Comparison of ENCODE assay signal across 10 cellular contexts in genomic region chr22:32203181-32204105, GRCh38. TPM values are rescaled to one million over a fixed set of nuclear protein-coding genes. Genes with fewer than 3 reads are reported as not detected.
DNase-seq lines count a peak whose midpoint lies in the region; ATAC-seq and TF ChIP-seq lines count a peak whose summit lies in the region.
"Had no signal": no experiment of that assay in that cellular context is flagged by ENCODE, and none has a peak within 500 bp of the region (broad histone marks: within the 10 kb centered on the region; RNA-seq: fewer than 3 reads in every experiment).

No MANE protein-coding gene starts in this region.

- peak; percentile 11 for ATAC-seq in stimulated activated naive CD8-positive, alpha-beta T cell treated with anti-CD3 and anti-CD28 coated beads, Interleukin-15, amount 100 ng/mL, for 72 hours
- ATAC-seq in stimulated activated naive CD8-positive, alpha-beta T cell treated with anti-CD3 and anti-CD28 coated beads, Interleukin-15, Interleukin-2, amounts not matched to agents 100 U/mL and 50 U/mL, for 24 hours, result no peak
- ATAC-seq in activated CD8-positive, alpha-beta T cell treated with anti-CD3 and anti-CD28 coated beads, Interleukin-2, amount 10 ng/mL, durations not matched to agents 7 days and 5 days, result no peak
- ATAC-seq in aorta (ENCODE audit: low FRiP score) (peak; percentile 28), GM18867 (IDR thresholded peaks at IDR 0.05; ENCODE audit: unreplicated experiment) (no peak)

- H3K36me3 Mint-ChIP-seq in activated CD8-positive, alpha-beta T cell treated with anti-CD3 and anti-CD28 coated beads, Interleukin-2, amount 10 ng/mL, durations not matched to agents 7 days and 5 days (ENCODE audit: low read depth), result no peaks in the 10 kb centered on the region
- H3K36me3 Mint-ChIP-seq in immature natural killer cell, result no peaks in the 10 kb centered on the region

- no peak overlapping the region for H3K4me3 ChIP-seq in aorta (ENCODE audit: low read length in 2 of 2)
- H3K4me3 ChIP-seq in uterus, result no peak overlapping the region
- H3K4me3 ChIP-seq: ovary had no signal

- POLR2A ChIA-PET in activated CD8-positive, alpha-beta T cell treated with anti-CD3 and anti-CD28 coated beads, Interleukin-2, amount 10 ng/mL, durations not matched to agents 7 days and 5 days (lab: Charles Lee), result no interaction called here

- DNase-seq in stimulated activated naive CD8-positive, alpha-beta T cell treated with anti-CD3 and anti-CD28 coated beads, Interleukin-15, amount 100 ng/mL, for 72 hours, result no peak
- no peak for DNase-seq in stimulated activated naive CD8-positive, alpha-beta T cell treated with anti-CD3 and anti-CD28 coated beads, Interleukin-15, Interleukin-2, amounts not matched to agents 100 U/mL and 50 U/mL, for 24 hours
- DNase-seq in activated CD8-positive, alpha-beta T cell treated with anti-CD3 and anti-CD28 coated beads, Interleukin-2, amount 10 ng/mL, durations not matched to agents 7 days and 5 days, result no peak
- DNase-seq in immature natural killer cell, result no peak
- DNase-seq in aorta, result no peak
- DNase-seq in NCI-H1436 (lab: John Stamatoyannopoulos, UW), result no peak
- DNase-seq in uterus, result no peak
- DNase-seq: ovary had no signal

- no peaks in the 10 kb centered on the region for H3K36me3 ChIP-seq in aorta (ENCODE audit: control insufficient read depth in 1 of 2, insufficient read depth in 2 of 2, low read length in 1 of 2)
- H3K36me3 ChIP-seq in uterus, result no peaks in the 10 kb centered on the region
- H3K36me3 ChIP-seq: ovary had no signal

- 21 to 53% methylated on average over 44 to 56 of the region's 56 CpGs for WGBS in aorta, 2 donors

- CTCF ChIA-PET in activated CD8-positive, alpha-beta T cell treated with anti-CD3 and anti-CD28 coated beads, Interleukin-2, amount 10 ng/mL, durations not matched to agents 7 days and 5 days (lab: Charles Lee), result no interaction called here

- H3K4me1 ChIP-seq in aorta (ENCODE audit: control insufficient read depth in 1 of 2, insufficient read depth in 2 of 2, low read length in 2 of 2) (no peaks in the 10 kb centered on the region), uterus (no peaks in the 10 kb centered on the region)

- H3K4me3 Mint-ChIP-seq in stimulated activated naive CD8-positive, alpha-beta T cell treated with anti-CD3 and anti-CD28 coated beads, Interleukin-15, amount 100 ng/mL, for 72 hours, result peak overlapping the region; percentile 60 to 80
- peak overlapping the region; percentile 28 for H3K4me3 Mint-ChIP-seq in activated CD8-positive, alpha-beta T cell treated with anti-CD3 and anti-CD28 coated beads, Interleukin-2, amount 10 ng/mL, durations not matched to agents 7 days and 5 days
- peak overlapping the region in 4 of 5 donors; percentile 24 to 83 (median 60) for H3K4me3 Mint-ChIP-seq in immature natural killer cell

- TF ChIP-seq POLR2A in uterus (IDR thresholded peaks at IDR 0.05), result no peak

- peaks cover 57% of the 10 kb centered on the region for H3K27me3 Mint-ChIP-seq in stimulated activated naive CD8-positive, alpha-beta T cell treated with anti-CD3 and anti-CD28 coated beads, Interleukin-15, amount 100 ng/mL, for 72 hours
- peaks cover 27% of the 10 kb centered on the region for H3K27me3 Mint-ChIP-seq in activated CD8-positive, alpha-beta T cell treated with anti-CD3 and anti-CD28 coated beads, Interleukin-2, amount 10 ng/mL, durations not matched to agents 7 days and 5 days (ENCODE audit: low read depth)
- peaks cover 5 to 20% (median 6%) of the 10 kb centered on the region in 3 donors for H3K27me3 Mint-ChIP-seq in immature natural killer cell (ENCODE audit: low read depth in 3 of 3)

- TF ChIP-seq CTCF in uterus (IDR thresholded peaks at IDR 0.05), result no peak

- H3K9me3 Mint-ChIP-seq in stimulated activated naive CD8-positive, alpha-beta T cell treated with anti-CD3 and anti-CD28 coated beads, Interleukin-15, amount 100 ng/mL, for 72 hours, result no peaks in the 10 kb centered on the region
- H3K9me3 Mint-ChIP-seq in activated CD8-positive, alpha-beta T cell treated with anti-CD3 and anti-CD28 coated beads, Interleukin-2, amount 10 ng/mL, durations not matched to agents 7 days and 5 days (ENCODE audit: insufficient read depth), result no peaks in the 10 kb centered on the region
- H3K9me3 Mint-ChIP-seq in immature natural killer cell, result no peaks in the 10 kb centered on the region

- H3K27ac ChIP-seq in aorta (ENCODE audit: low read depth in 1 of 2, low read length in 2 of 2) (no peak overlapping the region), uterus (no peak overlapping the region)
- H3K27ac ChIP-seq: ovary had no signal

- H3K4me1 Mint-ChIP-seq in stimulated activated naive CD8-positive, alpha-beta T cell treated with anti-CD3 and anti-CD28 coated beads, Interleukin-15, amount 100 ng/mL, for 72 hours, result peaks cover 21% of the 10 kb centered on the region
- peaks cover 35% of the 10 kb centered on the region for H3K4me1 Mint-ChIP-seq in activated CD8-positive, alpha-beta T cell treated with anti-CD3 and anti-CD28 coated beads, Interleukin-2, amount 10 ng/mL, durations not matched to agents 7 days and 5 days (ENCODE audit: low read depth)
- H3K4me1 Mint-ChIP-seq in immature natural killer cell, result peaks cover 22 to 57% of the 10 kb centered on the region in 2 donors

- H3K27me3 ChIP-seq in aorta (ENCODE audit: control insufficient read depth in 1 of 2, insufficient read depth in 2 of 2, low read length in 1 of 2) (no peaks in the 10 kb centered on the region), uterus (peaks cover 0 to 8% of the 10 kb centered on the region in 2 donors)
- H3K27me3 ChIP-seq: ovary had no signal

- H3K9me3 ChIP-seq in aorta (ENCODE audit: control insufficient read depth, low read length), result no peaks in the 10 kb centered on the region
- H3K9me3 ChIP-seq in uterus, result no peaks in the 10 kb centered on the region
- H3K9me3 ChIP-seq: ovary had no signal

- intact Hi-C loops in aorta (cut with DNase I), result no loop called here
- intact Hi-C loops in uterus (cut with DNase I; ENCODE audit: low total_unique reads), result no loop called here

- H3K27ac Mint-ChIP-seq in stimulated activated naive CD8-positive, alpha-beta T cell treated with anti-CD3 and anti-CD28 coated beads, Interleukin-15, amount 100 ng/mL, for 72 hours, result peak overlapping the region in 1 of 2 donors; percentile 81
- H3K27ac Mint-ChIP-seq in activated CD8-positive, alpha-beta T cell treated with anti-CD3 and anti-CD28 coated beads, Interleukin-2, amount 10 ng/mL, durations not matched to agents 7 days and 5 days, result no peak overlapping the region
- H3K27ac Mint-ChIP-seq in immature natural killer cell, result no peak overlapping the region

RNA-seq across cellular contexts. Expression of gene RFPL2, which starts 1.4 kb away (rescaled TPM):
- not detected for total RNA-seq in activated CD8-positive, alpha-beta T cell treated with anti-CD3 and anti-CD28 coated beads, Interleukin-2, amount 10 ng/mL, durations not matched to agents 7 days and 5 days
- polyA plus RNA-seq in immature natural killer cell (under 1 TPM in 1 of 3 donors, not detected in 2; 0.24 TPM), aorta (not detected)
- total RNA-seq in aorta (not detected), uterus (not detected)
- total RNA-seq: fibroblast of villous mesenchyme, ovary had no signal
- polyA plus RNA-seq: ovary had no signal

RNA-seq across cellular contexts. Expression of gene C22orf42, which starts 44.3 kb away (rescaled TPM):
- not detected for total RNA-seq in activated CD8-positive, alpha-beta T cell treated with anti-CD3 and anti-CD28 coated beads, Interleukin-2, amount 10 ng/mL, durations not matched to agents 7 days and 5 days
- not detected for polyA plus RNA-seq in immature natural killer cell
- not detected for total RNA-seq in aorta
- not detected for polyA plus RNA-seq in aorta
- not detected for total RNA-seq in uterus
- total RNA-seq: fibroblast of villous mesenchyme, ovary had no signal
- polyA plus RNA-seq: ovary had no signal

RNA-seq across cellular contexts. Expression of gene SLC5A4, which starts 51.7 kb away (rescaled TPM):
- not detected for total RNA-seq in activated CD8-positive, alpha-beta T cell treated with anti-CD3 and anti-CD28 coated beads, Interleukin-2, amount 10 ng/mL, durations not matched to agents 7 days and 5 days
- polyA plus RNA-seq in immature natural killer cell (not detected), aorta (under 1 TPM; 0.10 to 0.88 TPM)
- total RNA-seq in aorta (1 to 10 TPM; 2.2 to 2.9 TPM), uterus (1 to 10 TPM in 2 of 4 donors, not detected in 2; 4.7 to 4.9 TPM)
- total RNA-seq: fibroblast of villous mesenchyme had no signal

Comparison
In these comparisons a context has a peak if more than half of its experiments do, and no peak if none do; other contexts are left out.
1. ATAC-seq: peak in stimulated activated naive CD8-positive, alpha-beta T cell treated with anti-CD3 and anti-CD28 coated beads, Interleukin-15, amount 100 ng/mL, for 72 hours (single experiment) and aorta (single experiment); none in stimulated activated naive CD8-positive, alpha-beta T cell treated with anti-CD3 and anti-CD28 coated beads, Interleukin-15, Interleukin-2, amounts not matched to agents 100 U/mL and 50 U/mL, for 24 hours (single experiment), activated CD8-positive, alpha-beta T cell treated with anti-CD3 and anti-CD28 coated beads, Interleukin-2, amount 10 ng/mL, durations not matched to agents 7 days and 5 days (single experiment) and GM18867 (single experiment).
2. Peak in every context shown above with its lines, with median percentiles within 50 percentile points of each other: H3K4me3 Mint-ChIP-seq.